ENCODE assay signal across 16 cellular contexts in the genomic region with DNA sequence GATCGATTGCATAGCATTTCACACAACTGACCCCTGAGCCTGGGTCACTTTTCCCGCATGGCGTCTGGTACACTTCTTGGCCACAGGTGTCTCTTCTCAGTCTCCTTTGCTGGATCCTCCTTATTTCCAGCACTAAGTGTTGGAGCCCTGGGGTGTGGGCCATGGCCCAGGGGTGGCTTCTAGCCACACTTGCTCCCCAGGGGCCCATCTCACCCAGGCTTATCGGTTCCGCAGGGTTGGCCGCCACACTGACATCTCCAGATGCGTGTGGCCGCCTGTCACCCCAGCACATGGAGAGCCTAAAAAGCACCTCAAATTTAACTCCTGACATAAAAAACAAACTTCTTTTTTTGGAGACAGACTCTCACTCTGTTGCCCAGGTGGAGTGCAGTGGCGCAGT. TPM values are rescaled to one million over a fixed set of nuclear protein-coding genes. Genes with fewer than 3 reads are reported as not detected.
DNase-seq lines count a peak whose midpoint lies in the region; ATAC-seq and TF ChIP-seq lines count a peak whose summit lies in the region.
"Had no signal": no experiment of that assay in that cellular context is flagged by ENCODE, and none has a peak within 500 bp of the region (broad histone marks: within the 10 kb centered on the region; RNA-seq: fewer than 3 reads in every experiment).

No MANE protein-coding gene starts in this region.

- peaks cover 26% of the 10 kb centered on the region for H3K4me1 Mint-ChIP-seq in activated T-cell treated with anti-CD3 and anti-CD28 coated beads, Interleukin-2, amount 50 U/mL, for 72 hours (ENCODE audit: low read depth)
- H3K4me1 Mint-ChIP-seq in progenitor cell of endocrine pancreas (ENCODE audit: low read depth): peaks cover 12% of the 10 kb centered on the region

- ATAC-seq in activated T-cell treated with anti-CD3 and anti-CD28 coated beads, Interleukin-2, amount 50 U/mL, for 72 hours (replicated peaks in 1 of 2): no peak
- no peak for ATAC-seq in GM21447 (IDR thresholded peaks at IDR 0.05; ENCODE audit: unreplicated experiment)
- no peak for ATAC-seq in HG03460 (IDR thresholded peaks at IDR 0.05; ENCODE audit: unreplicated experiment)
- ATAC-seq: HCT116 had no signal

- H3K9me3 ChIP-seq in MM.1S (replicated peaks; ENCODE audit: insufficient read depth, low read length): no peaks in the 10 kb centered on the region
- H3K9me3 ChIP-seq: breast epithelium, SK-N-SH, stomach had no signal

- H3K9me2 ChIP-seq in MM.1S (replicated peaks; ENCODE audit: insufficient read depth, low read length): no peaks in the 10 kb centered on the region
- H3K9me2 ChIP-seq: SK-N-SH had no signal

- H3K27ac Mint-ChIP-seq in activated T-cell treated with anti-CD3 and anti-CD28 coated beads, Interleukin-2, amount 50 U/mL, for 72 hours: no peak overlapping the region
- no peak overlapping the region for H3K27ac Mint-ChIP-seq in progenitor cell of endocrine pancreas

- H2AFZ ChIP-seq in MM.1S (ENCODE audit: low read length): no peak overlapping the region

- H3K79me2 ChIP-seq in MM.1S (ENCODE audit: low read length): peaks cover 54% of the 10 kb centered on the region

- no peaks in the 10 kb centered on the region for H4K20me1 ChIP-seq in MM.1S (ENCODE audit: insufficient read depth, low read length)

- no peak for TF ChIP-seq CTCF in MM.1S (IDR thresholded peaks at IDR 0.05; ENCODE audit: low read length)
- TF ChIP-seq CTCF in coronary artery (IDR thresholded peaks at IDR 0.05): no peak
- TF ChIP-seq CTCF in progenitor cell of endocrine pancreas (IDR thresholded peaks at IDR 0.05; ENCODE audit: unreplicated experiment): no peak

- H3K4me1 ChIP-seq in MM.1S (ENCODE audit: low read length): peaks cover 12% of the 10 kb centered on the region; the same call in 1 of the 2 replicates

- no peaks in the 10 kb centered on the region for H3K27me3 ChIP-seq in MM.1S (replicated peaks; ENCODE audit: insufficient read depth, low read length)
- H3K27me3 ChIP-seq: breast epithelium, stomach had no signal

- no peak overlapping the region for H3K4me2 ChIP-seq in MM.1S (ENCODE audit: low read depth, low read length)

- H3K27me3 Mint-ChIP-seq in activated T-cell treated with anti-CD3 and anti-CD28 coated beads, Interleukin-2, amount 50 U/mL, for 72 hours (ENCODE audit: low read depth): no peaks in the 10 kb centered on the region
- no peaks in the 10 kb centered on the region for H3K27me3 Mint-ChIP-seq in progenitor cell of endocrine pancreas

- no peak overlapping the region for H3K9ac ChIP-seq in MM.1S (ENCODE audit: low read length)
- H3K9ac ChIP-seq: KMS-11 had no signal

- peaks cover 14% of the 10 kb centered on the region for H3F3A ChIP-seq in MM.1S (ENCODE audit: insufficient read depth, low read length)

- H3K27ac ChIP-seq in MM.1S (ENCODE audit: low read length): no peak overlapping the region
- no peak overlapping the region for H3K27ac ChIP-seq in coronary artery
- H3K27ac ChIP-seq: KMS-11 had no signal

- peaks cover 4 to 13% of the 10 kb centered on the region in 2 donors for H3K36me3 Mint-ChIP-seq in activated T-cell treated with anti-CD3 and anti-CD28 coated beads, Interleukin-2, amount 50 U/mL, for 72 hours (ENCODE audit: insufficient read depth in 2 of 2)
- peaks cover 17% of the 10 kb centered on the region for H3K36me3 Mint-ChIP-seq in progenitor cell of endocrine pancreas (ENCODE audit: insufficient read depth)

- DNase-seq in activated T-cell treated with anti-CD3 and anti-CD28 coated beads, Interleukin-2, amount 50 U/mL, for 72 hours: no peak
- no peak for DNase-seq in activated T-cell treated with anti-CD3 and anti-CD28 coated beads for 4 hours
- DNase-seq in MM.1S: peak; percentile 2
- DNase-seq in coronary artery (ENCODE audit: low spot score): no peak
- DNase-seq in progenitor cell of endocrine pancreas (ENCODE audit: low spot score, unreplicated experiment): no peak
- no peak for DNase-seq in activated CD8-positive, alpha-beta memory T cell treated with anti-CD3 and anti-CD28 coated beads, Interleukin-2, amount 50 U/mL, for 48 hours
- DNase-seq: NCI-H1436 treated with DMSO at 0.1 percent for 48 hours, NCI-H446, OCI-M1, SK-N-SH, stomach had no signal

- H3K4me3 Mint-ChIP-seq in activated T-cell treated with anti-CD3 and anti-CD28 coated beads, Interleukin-2, amount 50 U/mL, for 72 hours: peak overlapping the region; percentile 88 to 91
- peak overlapping the region; percentile 87 for H3K4me3 Mint-ChIP-seq in progenitor cell of endocrine pancreas (ENCODE audit: low read depth)

- H3K9me3 Mint-ChIP-seq in activated T-cell treated with anti-CD3 and anti-CD28 coated beads, Interleukin-2, amount 50 U/mL, for 72 hours: no peaks in the 10 kb centered on the region
- no peaks in the 10 kb centered on the region for H3K9me3 Mint-ChIP-seq in progenitor cell of endocrine pancreas (ENCODE audit: low read depth)

- no peaks in the 10 kb centered on the region; the same call in 1 of the 2 replicates for H3K36me3 ChIP-seq in MM.1S (replicated peaks; ENCODE audit: insufficient read depth, low read length)

- H3K4me3 ChIP-seq in MM.1S (ENCODE audit: low read length): no peak overlapping the region
- H3K4me3 ChIP-seq in coronary artery: peak overlapping the region; percentile 87

RNA-seq across cellular contexts. Expression of a gene that starts 2.4 kb away (rescaled TPM):
- 10 to 100 TPM; 27.0 to 30.5 TPM for total RNA-seq in activated T-cell treated with anti-CD3 and anti-CD28 coated beads, Interleukin-2, amount 50 U/mL, for 72 hours
- total RNA-seq in progenitor cell of endocrine pancreas: 22.9 TPM in 2 replicates

RNA-seq across cellular contexts. Expression of a gene that starts 13.5 kb away (rescaled TPM):
- total RNA-seq in activated T-cell treated with anti-CD3 and anti-CD28 coated beads, Interleukin-2, amount 50 U/mL, for 72 hours: 10 to 100 TPM; 16.5 to 19.3 TPM
- total RNA-seq in progenitor cell of endocrine pancreas: 29.1 TPM in 2 replicates

RNA-seq across cellular contexts. Expression of a gene that starts 24.4 kb away (rescaled TPM):
- total RNA-seq in activated T-cell treated with anti-CD3 and anti-CD28 coated beads, Interleukin-2, amount 50 U/mL, for 72 hours: 10 to 100 TPM; 24.2 to 26.1 TPM
- total RNA-seq in progenitor cell of endocrine pancreas: 21.0 and 21.3 TPM in 2 replicates

RNA-seq across cellular contexts. Expression of a gene that starts 47.2 kb away (rescaled TPM):
- total RNA-seq in activated T-cell treated with anti-CD3 and anti-CD28 coated beads, Interleukin-2, amount 50 U/mL, for 72 hours: 10 to 100 TPM; 39.2 to 50.6 TPM
- total RNA-seq in progenitor cell of endocrine pancreas: 49.7 and 55.9 TPM in 2 replicates
